Comparison of ENCODE assay signal across 11 cellular contexts in genomic region chrX:19670854-19671620, GRCh38.
DNase-seq lines count a peak whose midpoint lies in the region; ATAC-seq and TF ChIP-seq lines count a peak whose summit lies in the region.
"Had no signal": no experiment of that assay in that cellular context is flagged by ENCODE, and none has a peak within 500 bp of the region (broad histone marks: within the 10 kb centered on the region; RNA-seq: fewer than 3 reads in every experiment).

No MANE protein-coding gene starts in this region.

- peak overlapping the region in 52 of 59 donors; percentile 15 to 90 (median 72) for H3K27ac ChIP-seq in dorsolateral prefrontal cortex
- H3K27ac ChIP-seq: BLaER1 treated with 17β-estradiol and CSF1 and Interleukin-3, amounts not matched to agents 10 nM and 100 nM had no signal

- peaks cover 0 to 46% (median 4%) of the 10 kb centered on the region in 45 donors for H3K27me3 ChIP-seq in dorsolateral prefrontal cortex
- H3K27me3 ChIP-seq: BLaER1 treated with 17β-estradiol and CSF1 and Interleukin-3, amounts not matched to agents 10 nM and 100 nM had no signal

- peak overlapping the region in 55 of 59 donors; percentile 1 to 68 (median 43) for H3K4me3 ChIP-seq in dorsolateral prefrontal cortex
- H3K4me3 ChIP-seq: BLaER1 treated with 17β-estradiol and CSF1 and Interleukin-3, amounts not matched to agents 10 nM and 100 nM had no signal

- peak in 1 of 56 donors; percentile 1 for TF ChIP-seq CTCF in dorsolateral prefrontal cortex (IDR thresholded peaks at IDR 0.05 in 54 of 56, conservative IDR thresholded peaks at IDR 0.05 in 2 of 56; ENCODE audit: low read depth in 1 of 56, partially characterized antibody in 56 of 56)

- intact Hi-C loops in Right ventricle myocardium inferior (cut with DNase I) (no loop called here), cardiac septum (cut with DNase I) (loop anchor here (5.0 to 10.0 kb wide), 2 partner anchors 44 to 76 kb away; no protein-coding TSS in a partner anchor), dorsolateral prefrontal cortex (cut with DNase I) (loop anchor here (10.0 kb wide), 2 partner anchors 54 to 214 kb away; partner anchors contain the start of gene SH3KBP1 (in 1 of the 2))

- ATAC-seq in Right ventricle myocardium inferior (peak; percentile 96), HG02970 (IDR thresholded peaks at IDR 0.05; ENCODE audit: low FRiP score, unreplicated experiment) (no peak), HG02938 (IDR thresholded peaks at IDR 0.05; ENCODE audit: unreplicated experiment) (no peak)

- peak; percentile 63 for DNase-seq in Right ventricle myocardium inferior (ENCODE audit: missing footprints)
- DNase-seq in cardiac septum (ENCODE audit: low spot score), result no peak
- DNase-seq in dorsolateral prefrontal cortex, result peak in 5 of 10 donors; percentile 15 to 55 (median 45)
- peak; percentile 79 for DNase-seq in medulla oblongata (ENCODE audit: extremely low spot score)
- no peak for DNase-seq in cerebellar nuclear complex (lab: John Stamatoyannopoulos, UW)
- DNase-seq in GDM1 (lab: John Stamatoyannopoulos, UW), result no peak
- DNase-seq: stimulated activated naive CD4-positive, alpha-beta T cell treated with Interleukin-2 at 50 U/mL for 16 hours; T-helper 1 cell had no signal

Comparison
In these comparisons a context has a peak if more than half of its experiments do, and no peak if none do; other contexts are left out.
1. DNase-seq: peak in Right ventricle myocardium inferior (single experiment) and medulla oblongata (single experiment); none in cardiac septum (single experiment), cerebellar nuclear complex (0 of 2) and GDM1 (single experiment).